In genomic region chr16:48126801-48127644, GRCh38 we compare ENCODE assay signal across 8 cellular contexts. TPM values are rescaled to one million over a fixed set of nuclear protein-coding genes. Genes with fewer than 3 reads are reported as not detected.
DNase-seq lines count a peak whose midpoint lies in the region; ATAC-seq and TF ChIP-seq lines count a peak whose summit lies in the region.

No MANE protein-coding gene starts in this region.

- H3K27me3 Mint-ChIP-seq in natural killer cell treated with Interleukin-12 subunit alpha and Interleukin-12 subunit beta and Interleukin-15 and Interleukin-18, amount 100 ng/mL, for 72 hours, result peaks cover 10 to 13% of the 10 kb centered on the region in 2 donors

- H3K36me3 ChIP-seq in ACC112 (ENCODE audit: insufficient read depth, low read length), result no peaks in the 10 kb centered on the region
- H3K36me3 ChIP-seq in SJSA1, result no peaks in the 10 kb centered on the region
- H3K36me3 ChIP-seq in left ventricle myocardium inferior, result no peaks in the 10 kb centered on the region

- intact Hi-C loops in left ventricle myocardium inferior (cut with micrococcal nuclease), result no loop called here

- no peak overlapping the region for H2AFZ ChIP-seq in ACC112 (ENCODE audit: low read length, unreplicated experiment)

- H3K27me3 ChIP-seq in ACC112 (ENCODE audit: insufficient read depth, low read length) (no peaks in the 10 kb centered on the region), SJSA1 (replicated peaks) (no peaks in the 10 kb centered on the region), left ventricle myocardium inferior (ENCODE audit: low read depth) (no peaks in the 10 kb centered on the region)

- H3K36me3 Mint-ChIP-seq in natural killer cell treated with Interleukin-12 subunit alpha and Interleukin-12 subunit beta and Interleukin-15 and Interleukin-18, amount 100 ng/mL, for 72 hours, result no peaks in the 10 kb centered on the region

- H3K4me3 ChIP-seq in ACC112 (ENCODE audit: low read depth, low read length) (no peak overlapping the region), SJSA1 (no peak overlapping the region), left ventricle myocardium inferior (no peak overlapping the region)

- TF ChIP-seq CTCF in left ventricle myocardium inferior (IDR thresholded peaks at IDR 0.05; ENCODE audit: borderline replicate concordance), result no peak

- no peaks in the 10 kb centered on the region for H3K79me2 ChIP-seq in ACC112 (ENCODE audit: control insufficient read depth, insufficient read depth, low read length, unreplicated experiment)

- in situ Hi-C loops in KBM-7 (cut with MboI; ENCODE audit: low pct_unique_long_range_greater_than_20kb, low sequenced_read_pairs), result no loop called here

- DNase-seq in HT1080 (ENCODE audit: low read depth), result peak; percentile 100
- DNase-seq in SJSA1 (ENCODE audit: low read depth in 1 of 2, low spot score in 2 of 2), result peak; percentile 94 to 98
- no peak for DNase-seq in left ventricle myocardium inferior
- DNase-seq in KBM-7, result no peak
- no peak for DNase-seq in natural killer cell treated with Interleukin-12 subunit alpha and Interleukin-12 subunit beta and Interleukin-15 and Interleukin-18, amount 100 ng/mL, for 72 hours (ENCODE audit: low spot score)

- no peak overlapping the region for H3K27ac Mint-ChIP-seq in natural killer cell treated with Interleukin-12 subunit alpha and Interleukin-12 subunit beta and Interleukin-15 and Interleukin-18, amount 100 ng/mL, for 72 hours

- H3K27ac ChIP-seq in ACC112 (ENCODE audit: low read depth, low read length) (peak overlapping the region; percentile 98), SJSA1 (peak overlapping the region; percentile 68), left ventricle myocardium inferior (replicated peaks) (peak overlapping the region; percentile 67)

- H3K9me3 ChIP-seq in SJSA1 (replicated peaks), result no peaks in the 10 kb centered on the region
- H3K9me3 ChIP-seq in left ventricle myocardium inferior (replicated peaks), result no peaks in the 10 kb centered on the region

- no peak for ATAC-seq in natural killer cell treated with Interleukin-12 subunit alpha and Interleukin-12 subunit beta and Interleukin-15 and Interleukin-18, amount 100 ng/mL, for 72 hours
- no peak for ATAC-seq in GM21360 (IDR thresholded peaks at IDR 0.05; ENCODE audit: unreplicated experiment)
- no peak for ATAC-seq in HG03354 (IDR thresholded peaks at IDR 0.05; ENCODE audit: poor library complexity, severe bottlenecking, unreplicated experiment)

- H3K9me3 Mint-ChIP-seq in natural killer cell treated with Interleukin-12 subunit alpha and Interleukin-12 subunit beta and Interleukin-15 and Interleukin-18, amount 100 ng/mL, for 72 hours, result no peaks in the 10 kb centered on the region

- H3K4me1 ChIP-seq in ACC112 (ENCODE audit: control insufficient read depth, insufficient read depth, low read length, unreplicated experiment) (peaks cover 54% of the 10 kb centered on the region), SJSA1 (replicated peaks) (peaks cover 64% of the 10 kb centered on the region), left ventricle myocardium inferior (peaks cover 40% of the 10 kb centered on the region)

- H3K4me1 Mint-ChIP-seq in natural killer cell treated with Interleukin-12 subunit alpha and Interleukin-12 subunit beta and Interleukin-15 and Interleukin-18, amount 100 ng/mL, for 72 hours (ENCODE audit: low read depth in 2 of 2), result no peaks in the 10 kb centered on the region

- no peak overlapping the region for H3K4me3 Mint-ChIP-seq in natural killer cell treated with Interleukin-12 subunit alpha and Interleukin-12 subunit beta and Interleukin-15 and Interleukin-18, amount 100 ng/mL, for 72 hours

RNA-seq across cellular contexts. Expression of gene ABCC12, which starts 28.8 kb away (rescaled TPM):
- not detected in 2 replicates for total RNA-seq in HT1080 (2014; rRNA removed; shearing (Covaris generic))
- not detected in 2 replicates for polyA plus RNA-seq in HT1080 (2015; cell fraction: cytosol; rRNA removed)
- 0.14 and 0.17 TPM in 2 replicates for polyA plus RNA-seq in HT1080 (2015; cell fraction: nucleus; rRNA removed)
- total RNA-seq in SJSA1 (2014; rRNA removed; shearing (Covaris generic)), result 0.03 TPM in 1 of 2 replicates, not detected in the other
- total RNA-seq in left ventricle myocardium inferior, result not detected
- total RNA-seq in natural killer cell treated with Interleukin-12 subunit alpha and Interleukin-12 subunit beta and Interleukin-15 and Interleukin-18, amount 100 ng/mL, for 72 hours, result not detected

Comparison
In these comparisons a context has a peak if more than half of its experiments do, and no peak if none do; other contexts are left out.
1. DNase-seq: peak in HT1080 (single experiment) and SJSA1 (2 of 2); none in left ventricle myocardium inferior (single experiment), KBM-7 (single experiment) and natural killer cell treated with Interleukin-12 subunit alpha and Interleukin-12 subunit beta and Interleukin-15 and Interleukin-18, amount 100 ng/mL, for 72 hours (single experiment).
2. Peak in every context shown above with its lines, with median percentiles within 50 percentile points of each other: H3K27ac ChIP-seq.